Comparison of ENCODE assay signal across 1 cellular context in the genomic region with DNA sequence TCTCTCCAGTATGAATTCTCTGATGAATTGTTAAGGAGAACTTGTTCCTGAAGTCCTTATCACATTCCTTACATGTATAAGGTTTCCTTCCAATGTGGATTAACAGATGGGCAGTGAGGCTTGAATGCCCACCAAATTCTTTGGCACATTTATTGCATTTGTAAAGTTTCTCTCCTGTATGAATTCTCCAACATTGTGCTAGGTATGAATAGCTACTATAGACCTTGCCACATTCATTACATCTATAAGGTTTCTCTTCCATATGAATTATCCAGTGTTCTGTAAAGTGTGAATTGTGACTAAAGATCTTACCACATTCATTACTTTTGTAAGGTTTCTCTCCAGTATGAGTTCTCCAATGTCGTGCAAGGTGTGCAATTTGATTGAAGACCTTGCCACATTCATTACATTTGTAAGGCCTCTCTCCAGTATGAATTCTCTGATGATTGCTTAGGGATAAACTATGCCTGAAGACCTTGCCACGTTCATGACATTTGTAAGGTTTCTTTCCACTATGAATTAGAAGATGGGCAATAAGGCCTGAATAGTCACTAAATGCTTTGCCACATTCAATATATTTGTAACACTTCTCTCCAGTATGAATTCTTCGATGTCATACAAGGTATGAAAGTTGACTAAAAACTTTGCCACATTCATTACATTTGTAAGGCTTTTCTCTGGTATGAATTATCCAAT.
TF ChIP-seq lines count a peak whose summit lies in the region.

No MANE protein-coding gene starts in this region.

TF ChIP-seq in HepG2, 621 proteins besides CTCF, POLR2A, EP300 and RAD21:
- no peak for TF ChIP-seq SNAPC2 (CRISPR knock-in tag; IDR thresholded peaks at IDR 0.05)
- TF ChIP-seq ZNF274 (CRISPR knock-in tag; IDR thresholded peaks at IDR 0.05), result peak; percentile 98; the same call in 1 of the 2 replicates
- TF ChIP-seq HNF4A (CRISPR knock-in tag; IDR thresholded peaks at IDR 0.05), result no peak
